ENCODE assay signal across 24 cellular contexts in genomic region chr5:177442066-177442836, GRCh38. TPM values are rescaled to one million over a fixed set of nuclear protein-coding genes. Genes with fewer than 3 reads are reported as not detected.
DNase-seq lines count a peak whose midpoint lies in the region; ATAC-seq, FAIRE-seq and TF ChIP-seq lines count a peak whose summit lies in the region.
"Had no signal": no experiment of that assay in that cellular context is flagged by ENCODE, and none has a peak within 500 bp of the region (broad histone marks: within the 10 kb centered on the region; RNA-seq: fewer than 3 reads in every experiment).

No MANE protein-coding gene starts in this region.

- no peak for FAIRE-seq in GM12891 (lab: Jason Lieb, UNC)
- FAIRE-seq: GM18507 had no signal

- peaks cover 39% of the 10 kb centered on the region for H3K36me3 Mint-ChIP-seq in activated CD4-positive, alpha-beta T cell treated with anti-CD3 and anti-CD28 coated beads for 36 hours (ENCODE audit: low read depth)
- peaks cover 66% of the 10 kb centered on the region for H3K36me3 Mint-ChIP-seq in activated T-helper 17 cell treated with anti-CD3 and anti-CD28 coated beads, Interleukin-2, amount 50 U/mL, for 72 hours (ENCODE audit: low read depth)
- H3K36me3 Mint-ChIP-seq in neural crest cell (ENCODE audit: low read depth) (peaks cover 9% of the 10 kb centered on the region), CD14-positive monocyte (peaks cover 54 to 61% of the 10 kb centered on the region in 2 donors)

- H3K4me3 Mint-ChIP-seq in activated CD4-positive, alpha-beta T cell treated with anti-CD3 and anti-CD28 coated beads for 36 hours: no peak overlapping the region
- peak overlapping the region; percentile 57 for H3K4me3 Mint-ChIP-seq in activated T-helper 17 cell treated with anti-CD3 and anti-CD28 coated beads, Interleukin-2, amount 50 U/mL, for 72 hours
- H3K4me3 Mint-ChIP-seq in neural crest cell (peak overlapping the region; percentile 57), CD14-positive monocyte (no peak overlapping the region)
- H3K4me3 Mint-ChIP-seq: nephron progenitor cell had no signal

- H3K27ac ChIP-seq in colonic mucosa: no peak overlapping the region
- H3K27ac ChIP-seq: body of pancreas, foreskin keratinocyte, tibial artery had no signal

- H3K9ac ChIP-seq in colonic mucosa (ENCODE audit: low read depth in 2 of 2, low read length in 2 of 2): no peak overlapping the region

- H3K27me3 ChIP-seq in colonic mucosa: no peaks in the 10 kb centered on the region
- H3K27me3 ChIP-seq: body of pancreas, foreskin keratinocyte, tibial artery had no signal

- H3K4me3 ChIP-seq in foreskin fibroblast (ENCODE audit: low read depth in 1 of 2, low read length in 2 of 2) (no peak overlapping the region), colonic mucosa (no peak overlapping the region)
- H3K4me3 ChIP-seq: body of pancreas, tibial artery had no signal

- no peaks in the 10 kb centered on the region for H3K36me3 ChIP-seq in colonic mucosa

- ATAC-seq in activated CD4-positive, alpha-beta T cell treated with anti-CD3 and anti-CD28 coated beads for 36 hours: no peak
- ATAC-seq in activated T-helper 17 cell treated with anti-CD3 and anti-CD28 coated beads, Interleukin-2, amount 50 U/mL, for 72 hours (replicated peaks): no peak
- ATAC-seq: body of pancreas, foreskin keratinocyte had no signal

- no peak; the same call in 1 of the 2 replicates for TF ChIP-seq POLR2A in GM12891 (IDR thresholded peaks at IDR 0.05; ENCODE audit: low read depth, low read length)

- peaks cover 5% of the 10 kb centered on the region for H3K4me1 ChIP-seq in colonic mucosa

- intact Hi-C loops in activated CD4-positive, alpha-beta T cell treated with anti-CD3 and anti-CD28 coated beads for 36 hours (cut with DNase I, micrococcal nuclease): no loop called here
- intact Hi-C loops in CD14-positive monocyte (cut with micrococcal nuclease): no loop called here
- intact Hi-C loops in colonic mucosa (cut with DNase I): no loop called here

- no peaks in the 10 kb centered on the region for H3K27me3 Mint-ChIP-seq in activated CD4-positive, alpha-beta T cell treated with anti-CD3 and anti-CD28 coated beads for 36 hours
- no peaks in the 10 kb centered on the region for H3K27me3 Mint-ChIP-seq in activated T-helper 17 cell treated with anti-CD3 and anti-CD28 coated beads, Interleukin-2, amount 50 U/mL, for 72 hours
- H3K27me3 Mint-ChIP-seq in neural crest cell (ENCODE audit: low read depth): peaks cover 22% of the 10 kb centered on the region
- H3K27me3 Mint-ChIP-seq in CD14-positive monocyte (ENCODE audit: low read depth in 3 of 3): peaks cover 7 to 10% (median 8%) of the 10 kb centered on the region in 3 donors

- TF ChIP-seq CTCF in neural crest cell (conservative IDR thresholded peaks at IDR 0.05) (no peak), CD14-positive monocyte (IDR thresholded peaks at IDR 0.05) (no peak), foreskin fibroblast (IDR thresholded peaks at IDR 0.05; ENCODE audit: low read depth, low read length) (no peak), colonic mucosa (IDR thresholded peaks at IDR 0.05) (no peak)

- POLR2A ChIA-PET in activated CD4-positive, alpha-beta T cell treated with anti-CD3 and anti-CD28 coated beads for 36 hours (lab: Charles Lee): interaction anchor here (0.6 to 9.3 kb wide), 3 partner anchors 11 to 34 kb away, joined by 3 to 85 read pairs (median 28); no protein-coding TSS in a partner anchor

- peaks cover 61% of the 10 kb centered on the region for H3K4me1 Mint-ChIP-seq in activated CD4-positive, alpha-beta T cell treated with anti-CD3 and anti-CD28 coated beads for 36 hours
- peaks cover 32% of the 10 kb centered on the region for H3K4me1 Mint-ChIP-seq in activated T-helper 17 cell treated with anti-CD3 and anti-CD28 coated beads, Interleukin-2, amount 50 U/mL, for 72 hours
- H3K4me1 Mint-ChIP-seq in neural crest cell (peaks cover 23% of the 10 kb centered on the region), CD14-positive monocyte (peaks cover 32% of the 10 kb centered on the region)

- CTCF ChIA-PET in activated CD4-positive, alpha-beta T cell treated with anti-CD3 and anti-CD28 coated beads for 36 hours (lab: Charles Lee): interaction anchor here (0.8 to 3.1 kb wide), 5 partner anchors 13 to 133 kb away, joined by 4 to 11 read pairs (median 5); no protein-coding TSS in a partner anchor

- no peaks in the 10 kb centered on the region for H3K9me3 ChIP-seq in colonic mucosa
- H3K9me3 ChIP-seq: body of pancreas, tibial artery had no signal

- H3K27ac Mint-ChIP-seq in activated CD4-positive, alpha-beta T cell treated with anti-CD3 and anti-CD28 coated beads for 36 hours: peak overlapping the region; percentile 47
- peak overlapping the region; percentile 75 for H3K27ac Mint-ChIP-seq in activated T-helper 17 cell treated with anti-CD3 and anti-CD28 coated beads, Interleukin-2, amount 50 U/mL, for 72 hours
- H3K27ac Mint-ChIP-seq in neural crest cell (ENCODE audit: unreplicated experiment): peak overlapping the region; percentile 86
- peak overlapping the region in 1 of 7 donors; percentile 43 for H3K27ac Mint-ChIP-seq in CD14-positive monocyte

- DNase-seq in activated CD4-positive, alpha-beta T cell treated with anti-CD3 and anti-CD28 coated beads for 36 hours: peak; percentile 10
- DNase-seq in activated CD4-positive, alpha-beta T cell treated with anti-CD3 and anti-CD28 coated beads, Interleukin-2, amount 50 U/mL, for 48 hours: no peak
- DNase-seq in GM12891 (ENCODE audit: insufficient read length, low spot score) (no peak), neural crest cell (ENCODE audit: low read depth, low spot score) (no peak), CD14-positive monocyte (ENCODE audit: low spot score) (no peak), foreskin fibroblast (no peak), colonic mucosa (no peak)
- DNase-seq: activated gamma-delta T cell treated with Interleukin-2 at 50 U/mL for 16 hours; body of pancreas; C1 segment of cervical spinal cord; DMS79; foreskin keratinocyte; mesendoderm; NCI-H1694 treated with DMSO at 0.1 percent for 48 hours; NCI-H2227 treated with DMSO at 0.1 percent for 48 hours; nephron progenitor cell; stimulated activated naive CD4-positive, alpha-beta T cell treated with Interleukin-2 at 50 U/mL for 16 hours; T-helper 1 cell; tibial artery had no signal

- no peaks in the 10 kb centered on the region for H3K9me3 Mint-ChIP-seq in activated CD4-positive, alpha-beta T cell treated with anti-CD3 and anti-CD28 coated beads for 36 hours (ENCODE audit: low read depth)
- H3K9me3 Mint-ChIP-seq in activated T-helper 17 cell treated with anti-CD3 and anti-CD28 coated beads, Interleukin-2, amount 50 U/mL, for 72 hours: no peaks in the 10 kb centered on the region
- H3K9me3 Mint-ChIP-seq in neural crest cell (no peaks in the 10 kb centered on the region), CD14-positive monocyte (peaks cover 0 to 3% (median 0%) of the 10 kb centered on the region in 7 donors)

TF ChIP-seq in GM12891, 5 proteins besides CTCF, POLR2A, EP300 and RAD21:
- TF ChIP-seq POU2F2 (IDR thresholded peaks at IDR 0.05; ENCODE audit: low read depth, low read length) (no peak), POLR2AphosphoS5 (IDR thresholded peaks at IDR 0.05; ENCODE audit: low read depth, low read length) (peak; percentile 26; the same call in 1 of the 2 replicates), SPI1 (IDR thresholded peaks at IDR 0.05; ENCODE audit: low read depth, low read length) (no peak)
TF ChIP-seq in GM12891: peak in this region for 1.

RNA-seq across cellular contexts. Expression of gene PRR7, which starts 4.4 kb away (rescaled TPM):
- total RNA-seq in activated CD4-positive, alpha-beta T cell treated with anti-CD3 and anti-CD28 coated beads for 36 hours: 10 to 100 TPM; 12.3 to 13.0 TPM
- 8.4 TPM for polyA plus RNA-seq in GM12891 (2012; ENCODE audit: low read depth, missing spikeins)
- total RNA-seq in activated T-helper 17 cell treated with anti-CD3 and anti-CD28 coated beads, Interleukin-2, amount 50 U/mL, for 72 hours: 10 to 100 TPM in 1 of 2 donors, 1 to 10 TPM in 1; 8.2 to 13.6 TPM
- total RNA-seq in neural crest cell (16.1 and 19.0 TPM in 2 replicates), colonic mucosa (1 to 10 TPM; 3.9 to 5.0 TPM)
- polyA plus RNA-seq in CD14-positive monocyte: 1 to 10 TPM; 1.8 to 2.1 TPM

RNA-seq across cellular contexts. Expression of gene GRK6, which starts 15.8 kb away (rescaled TPM):
- 100 to 1,000 TPM; 110 to 141 TPM for total RNA-seq in activated CD4-positive, alpha-beta T cell treated with anti-CD3 and anti-CD28 coated beads for 36 hours
- polyA plus RNA-seq in GM12891 (2012; ENCODE audit: low read depth, missing spikeins): 42.8 TPM
- total RNA-seq in activated T-helper 17 cell treated with anti-CD3 and anti-CD28 coated beads, Interleukin-2, amount 50 U/mL, for 72 hours: 100 to 1,000 TPM; 108 to 130 TPM
- 47.4 and 54.9 TPM in 2 replicates for total RNA-seq in neural crest cell
- polyA plus RNA-seq in CD14-positive monocyte: 10 to 100 TPM; 41.6 to 63.4 TPM
- total RNA-seq in colonic mucosa: 10 to 100 TPM; 38.0 to 64.4 TPM

RNA-seq across cellular contexts. Expression of gene DBN1, which starts 31.2 kb away (rescaled TPM):
- total RNA-seq in activated CD4-positive, alpha-beta T cell treated with anti-CD3 and anti-CD28 coated beads for 36 hours: 10 to 100 TPM; 29.5 to 41.2 TPM
- polyA plus RNA-seq in GM12891 (2012; ENCODE audit: low read depth, missing spikeins): 36.9 TPM
- total RNA-seq in activated T-helper 17 cell treated with anti-CD3 and anti-CD28 coated beads, Interleukin-2, amount 50 U/mL, for 72 hours: 1 to 10 TPM; 2.3 to 3.1 TPM
- total RNA-seq in neural crest cell (387 and 410 TPM in 2 replicates), colonic mucosa (10 to 100 TPM in 1 of 2 donors, 1 to 10 TPM in 1; 9.3 to 18.8 TPM)
- 1 to 10 TPM in 1 of 2 donors, under 1 TPM in 1; 0.71 to 1.6 TPM for polyA plus RNA-seq in CD14-positive monocyte

RNA-seq across cellular contexts. Expression of gene F12, which starts 32.9 kb away (rescaled TPM):
- total RNA-seq in activated CD4-positive, alpha-beta T cell treated with anti-CD3 and anti-CD28 coated beads for 36 hours: 1 to 10 TPM; 3.4 to 4.9 TPM
- polyA plus RNA-seq in GM12891 (2012; ENCODE audit: low read depth, missing spikeins): 4.7 TPM
- 1 to 10 TPM; 3.7 to 4.6 TPM for total RNA-seq in activated T-helper 17 cell treated with anti-CD3 and anti-CD28 coated beads, Interleukin-2, amount 50 U/mL, for 72 hours
- total RNA-seq in neural crest cell (2.3 and 2.7 TPM in 2 replicates), colonic mucosa (10 to 100 TPM; 14.7 to 34.0 TPM)
- 1 to 10 TPM; 1.4 to 1.5 TPM for polyA plus RNA-seq in CD14-positive monocyte

RNA-seq across cellular contexts. Expression of gene PFN3, which starts 41.8 kb away (rescaled TPM):
- total RNA-seq in activated CD4-positive, alpha-beta T cell treated with anti-CD3 and anti-CD28 coated beads for 36 hours: not detected
- not detected for polyA plus RNA-seq in GM12891 (2012; ENCODE audit: low read depth, missing spikeins)
- not detected for total RNA-seq in activated T-helper 17 cell treated with anti-CD3 and anti-CD28 coated beads, Interleukin-2, amount 50 U/mL, for 72 hours
- total RNA-seq in neural crest cell (not detected in 2 replicates), colonic mucosa (not detected)
- not detected for polyA plus RNA-seq in CD14-positive monocyte
- total RNA-seq: A172, body of pancreas, foreskin keratinocyte, MCF 10A, renal cortical epithelial cell had no signal
- polyA plus RNA-seq: foreskin keratinocyte had no signal

Comparison
In these comparisons a context has a peak if more than half of its experiments do, and no peak if none do; other contexts are left out.
1. H3K4me3 Mint-ChIP-seq: peak in activated T-helper 17 cell treated with anti-CD3 and anti-CD28 coated beads, Interleukin-2, amount 50 U/mL, for 72 hours (single experiment) and neural crest cell (single experiment); none in activated CD4-positive, alpha-beta T cell treated with anti-CD3 and anti-CD28 coated beads for 36 hours (single experiment) and CD14-positive monocyte (0 of 2).